In genomic region chr3:161823910-161824309, GRCh38 we compare ENCODE assay signal across 21 cellular contexts.
DNase-seq lines count a peak whose midpoint lies in the region; ATAC-seq, FAIRE-seq and TF ChIP-seq lines count a peak whose summit lies in the region.
"Had no signal": no experiment of that assay in that cellular context is flagged by ENCODE, and none has a peak within 500 bp of the region (broad histone marks: within the 10 kb centered on the region; RNA-seq: fewer than 3 reads in every experiment).

No MANE protein-coding gene starts in this region.

- dilution Hi-C loops in IMR-90 (cut with HindIII; ENCODE audit: low sequenced_read_pairs, unreplicated experiment), result no loop called here

- TF ChIP-seq RAD21 in HepG2 (CRISPR knock-in tag; IDR thresholded peaks at IDR 0.05), result no peak
- no peak for TF ChIP-seq RAD21 in IMR-90 (IDR thresholded peaks at IDR 0.05; ENCODE audit: low read length)
- no peak for TF ChIP-seq RAD21 in H1 (IDR thresholded peaks at IDR 0.05 in 1 of 2, conservative IDR thresholded peaks at IDR 0.05 in 1 of 2; ENCODE audit: low read depth in 2 of 2, low read length in 2 of 2)

- H4K91ac ChIP-seq in IMR-90 (ENCODE audit: insufficient read depth, low read depth, low read length) (no peak overlapping the region), H1 (replicated peaks; ENCODE audit: insufficient read length, low read length) (no peak overlapping the region)

- H2BK5ac ChIP-seq in IMR-90 (ENCODE audit: low read depth, low read length, poor library complexity, severe bottlenecking), result no peak overlapping the region
- H2BK5ac ChIP-seq in H1 (ENCODE audit: low read depth, low read length), result no peak overlapping the region

- H3K4ac ChIP-seq in IMR-90 (ENCODE audit: low read depth, low read length) (no peak overlapping the region), H1 (replicated peaks; ENCODE audit: insufficient read length, low read depth, low read length) (no peak overlapping the region)

- POLR2A ChIA-PET in HepG2 (lab: Yijun Ruan, JAX) (no interaction called here), IMR-90 (lab: Charles Lee; ENCODE audit: unreplicated experiment) (no interaction called here), H1 (lab: Charles Lee; ENCODE audit: partially characterized antibody) (no interaction called here)

- WGBS in HepG2 (ENCODE audit: low lambda C conversion rate), result 12% methylated on average over 3 of the region's 3 CpGs
- WGBS in right lobe of liver (ENCODE audit: insufficient coverage, low coverage, low lambda C conversion rate, missing lambda C conversion rate), result 78% methylated on average over 3 of the region's 3 CpGs
- no CpG with 5 or more reads among the region's 3 CpGs for WGBS in IMR-90 (ENCODE audit: extremely low coverage in 2 of 2, insufficient read length in 1 of 2), 2 experiments
- 87% methylated on average over 3 of the region's 3 CpGs; no CpG with 5 or more reads in 1 of the 2 experiments for WGBS in H1 (ENCODE audit: extremely low coverage in 1 of 2, insufficient coverage in 1 of 2, insufficient read length in 1 of 2, insufficient replicate concordance in 2 of 2, low coverage in 1 of 2, low lambda C conversion rate in 2 of 2, missing lambda C conversion rate in 1 of 2), 2 experiments

- no peaks in the 10 kb centered on the region for H3K79me2 ChIP-seq in HepG2 (ENCODE audit: insufficient read depth, low read length)
- H3K79me2 ChIP-seq in H1 (ENCODE audit: control insufficient read depth in 1 of 2, insufficient read depth in 2 of 2, low read length in 2 of 2), result no peaks in the 10 kb centered on the region

- no peaks in the 10 kb centered on the region for H3K9me3 Mint-ChIP-seq in activated naive CD4-positive, alpha-beta T cell treated with anti-CD3 and anti-CD28 coated beads, Interleukin-2, amount 10 ng/mL, durations not matched to agents 7 days and 5 days

- H3K9ac ChIP-seq in HepG2 (ENCODE audit: insufficient read depth, low read depth, low read length), result no peak overlapping the region
- no peak overlapping the region for H3K9ac ChIP-seq in IMR-90 (ENCODE audit: low read depth, low read length)
- H3K9ac ChIP-seq in H1 (replicated peaks in 1 of 4; ENCODE audit: extremely low read depth in 1 of 4, low read depth in 3 of 4, low read length in 3 of 4), result no peak overlapping the region
- H3K9ac ChIP-seq: BLaER1 had no signal

- no peak for ATAC-seq in HepG2
- no peak for ATAC-seq in right lobe of liver
- no peak for ATAC-seq in IMR-90 (ENCODE audit: low read depth)
- ATAC-seq in esophagus mucosa, result no peak

- H3K36me3 Mint-ChIP-seq in activated naive CD4-positive, alpha-beta T cell treated with anti-CD3 and anti-CD28 coated beads, Interleukin-2, amount 10 ng/mL, durations not matched to agents 7 days and 5 days, result no peaks in the 10 kb centered on the region
- H3K36me3 Mint-ChIP-seq: CD14-positive monocyte; CD4-positive, alpha-beta memory T cell; CD4-positive, CD25-positive, alpha-beta regulatory T cell; CD8-positive, alpha-beta memory T cell had no signal

- no peaks in the 10 kb centered on the region for H3K4me1 ChIP-seq in HepG2 (ENCODE audit: insufficient read depth, low read length)
- peaks cover 0 to 13% (median 0%) of the 10 kb centered on the region in 4 donors for H3K4me1 ChIP-seq in right lobe of liver
- H3K4me1 ChIP-seq in IMR-90 (ENCODE audit: control insufficient read depth, insufficient read depth, low read length), result no peaks in the 10 kb centered on the region
- H3K4me1 ChIP-seq in H1 (replicated peaks in 1 of 4; ENCODE audit: control insufficient read depth in 3 of 4, insufficient read depth in 4 of 4, low read length in 3 of 4), result no peaks in the 10 kb centered on the region
- H3K4me1 ChIP-seq: BE2C had no signal

- no peaks in the 10 kb centered on the region; a peak in 1 of 5 replicates for H3K27me3 ChIP-seq in HepG2 (ENCODE audit: control insufficient read depth in 1 of 2, insufficient read depth in 2 of 2, low read length in 2 of 2)
- no peaks in the 10 kb centered on the region for H3K27me3 ChIP-seq in right lobe of liver
- H3K27me3 ChIP-seq in IMR-90 (ENCODE audit: control insufficient read depth, insufficient read depth, low read length), result no peaks in the 10 kb centered on the region
- H3K27me3 ChIP-seq in H1 (replicated peaks in 1 of 4; ENCODE audit: control insufficient read depth in 3 of 4, extremely low read depth in 1 of 4, insufficient read depth in 3 of 4, low read length in 3 of 4), result no peaks in the 10 kb centered on the region
- H3K27me3 ChIP-seq: BE2C, BLaER1 had no signal

- CTCF ChIA-PET in HepG2 (lab: Yijun Ruan, JAX; ENCODE audit: low intra/inter-chr PET ratio, low total read pairs), result no interaction called here
- CTCF ChIA-PET in IMR-90 (lab: Yijun Ruan, JAX), result no interaction called here
- CTCF ChIA-PET in H1 (lab: Charles Lee; ENCODE audit: partially characterized antibody), result no interaction called here
- CTCF ChIA-PET in activated naive CD4-positive, alpha-beta T cell treated with anti-CD3 and anti-CD28 coated beads, Interleukin-2, amount 10 ng/mL, durations not matched to agents 7 days and 5 days (lab: Charles Lee), result no interaction called here

- H3K27ac Mint-ChIP-seq in activated naive CD4-positive, alpha-beta T cell treated with anti-CD3 and anti-CD28 coated beads, Interleukin-2, amount 10 ng/mL, durations not matched to agents 7 days and 5 days, result no peak overlapping the region
- H3K27ac Mint-ChIP-seq: CD14-positive monocyte; CD4-positive, alpha-beta memory T cell; CD4-positive, CD25-positive, alpha-beta regulatory T cell; CD8-positive, alpha-beta memory T cell had no signal

- H3K23ac ChIP-seq in IMR-90 (ENCODE audit: low read depth, low read length) (no peak overlapping the region), H1 (ENCODE audit: insufficient read length) (no peak overlapping the region)

- TF ChIP-seq EP300 in HepG2 (IDR thresholded peaks at IDR 0.05; ENCODE audit: low read depth in 2 of 2, low read length in 2 of 2) (no peak), HepG2 (CRISPR knock-in tag; IDR thresholded peaks at IDR 0.05; ENCODE audit: borderline replicate concordance) (no peak), H1 (IDR thresholded peaks at IDR 0.05; ENCODE audit: borderline replicate concordance in 1 of 2, low read depth in 2 of 2, low read length in 2 of 2) (no peak)

- in situ Hi-C loops in HepG2 (cut with HindIII; ENCODE audit: extremely low pct_ligation_motif_present, low pct_unique_long_range_greater_than_20kb) (no loop called here), IMR-90 (cut with MboI; ENCODE audit: low sequenced_read_pairs) (no loop called here)

- H3K27ac ChIP-seq in HepG2 (ENCODE audit: extremely low read length, insufficient read depth, low read length) (no peak overlapping the region), right lobe of liver (no peak overlapping the region), IMR-90 (ENCODE audit: insufficient read depth, low read length) (no peak overlapping the region), H1 (ENCODE audit: low read depth, low read length) (no peak overlapping the region)
- H3K27ac ChIP-seq: 22Rv1, BLaER1 had no signal

- H2BK20ac ChIP-seq in IMR-90 (ENCODE audit: low read depth, low read length) (no peak overlapping the region), H1 (ENCODE audit: low read length) (no peak overlapping the region)

- H4K20me1 ChIP-seq in HepG2 (ENCODE audit: insufficient read depth, low read length), result no peaks in the 10 kb centered on the region
- H4K20me1 ChIP-seq in IMR-90 (ENCODE audit: insufficient read depth, low read length), result no peaks in the 10 kb centered on the region
- no peaks in the 10 kb centered on the region for H4K20me1 ChIP-seq in H1 (replicated peaks in 1 of 2; ENCODE audit: control insufficient read depth in 1 of 2, insufficient read depth in 2 of 2, low read length in 2 of 2)
- H4K20me1 ChIP-seq: BLaER1 had no signal

- no peak overlapping the region for H4K8ac ChIP-seq in IMR-90 (ENCODE audit: low read depth in 2 of 2, low read length in 2 of 2)
- no peak overlapping the region for H4K8ac ChIP-seq in H1 (ENCODE audit: extremely low read depth, insufficient read depth, low read length)

- H3K14ac ChIP-seq in IMR-90 (replicated peaks; ENCODE audit: low read depth, low read length) (no peak overlapping the region), H1 (ENCODE audit: insufficient read length) (no peak overlapping the region)

- H3K56ac ChIP-seq in IMR-90 (ENCODE audit: extremely low read depth, insufficient read depth, low read length) (no peak overlapping the region), H1 (replicated peaks; ENCODE audit: insufficient read length, low read depth, low read length) (no peak overlapping the region)

- H2AK5ac ChIP-seq in IMR-90 (ENCODE audit: low read depth, low read length) (no peak overlapping the region), H1 (ENCODE audit: low read depth, low read length) (no peak overlapping the region)

- no peak overlapping the region for H2BK12ac ChIP-seq in H1 (ENCODE audit: low read depth, low read length)

- no peaks in the 10 kb centered on the region for H3K27me3 Mint-ChIP-seq in activated naive CD4-positive, alpha-beta T cell treated with anti-CD3 and anti-CD28 coated beads, Interleukin-2, amount 10 ng/mL, durations not matched to agents 7 days and 5 days
- H3K27me3 Mint-ChIP-seq: CD4-positive, alpha-beta memory T cell; CD4-positive, CD25-positive, alpha-beta regulatory T cell; CD8-positive, alpha-beta memory T cell had no signal

- TF ChIP-seq CTCF in HepG2 (CRISPR knock-in tag; IDR thresholded peaks at IDR 0.05) (no peak), right lobe of liver (IDR thresholded peaks at IDR 0.05) (no peak), IMR-90 (conservative IDR thresholded peaks at IDR 0.05; ENCODE audit: low read depth, low read length) (no peak), H1 (IDR thresholded peaks at IDR 0.05; ENCODE audit: control extremely low read depth in 1 of 3, insufficient read depth in 1 of 3, low read depth in 1 of 3, low read length in 3 of 3) (no peak)

- H3K18ac ChIP-seq in IMR-90 (ENCODE audit: low read depth, low read length) (no peak overlapping the region), H1 (ENCODE audit: extremely low read depth, low read length) (no peak overlapping the region)

- H2BK15ac ChIP-seq in IMR-90 (ENCODE audit: low read depth, low read length) (no peak overlapping the region), H1 (ENCODE audit: low read length) (no peak overlapping the region)

- H3K36me3 ChIP-seq in HepG2 (replicated peaks in 1 of 2; ENCODE audit: control insufficient read depth in 1 of 2, insufficient read depth in 2 of 2, low read length in 2 of 2) (no peaks in the 10 kb centered on the region), right lobe of liver (no peaks in the 10 kb centered on the region), IMR-90 (ENCODE audit: control insufficient read depth, insufficient read depth, low read length) (no peaks in the 10 kb centered on the region), H1 (ENCODE audit: control insufficient read depth in 2 of 4, insufficient read depth in 4 of 4, low read length in 3 of 4) (no peaks in the 10 kb centered on the region)
- H3K36me3 ChIP-seq: BE2C, BLaER1 had no signal

- FAIRE-seq in HepG2 (lab: Jason Lieb, UNC) (no peak), H1 (lab: Jason Lieb, UNC) (no peak)
- FAIRE-seq: G401.6, GM12891, GM19239 had no signal

- no peak overlapping the region for H3K4me3 Mint-ChIP-seq in activated naive CD4-positive, alpha-beta T cell treated with anti-CD3 and anti-CD28 coated beads, Interleukin-2, amount 10 ng/mL, durations not matched to agents 7 days and 5 days
- H3K4me3 Mint-ChIP-seq: CD14-positive monocyte; CD4-positive, alpha-beta memory T cell; CD4-positive, CD25-positive, alpha-beta regulatory T cell; CD8-positive, alpha-beta memory T cell had no signal

- H3K9me1 ChIP-seq in IMR-90 (ENCODE audit: insufficient read depth, low read length), result no peaks in the 10 kb centered on the region

- no peaks in the 10 kb centered on the region; the same call in 1 of the 2 replicates for H3K23me2 ChIP-seq in H1 (ENCODE audit: low read depth, low read length)

- no peaks in the 10 kb centered on the region for H3K4me1 Mint-ChIP-seq in activated naive CD4-positive, alpha-beta T cell treated with anti-CD3 and anti-CD28 coated beads, Interleukin-2, amount 10 ng/mL, durations not matched to agents 7 days and 5 days
- H3K4me1 Mint-ChIP-seq: CD14-positive monocyte; CD4-positive, alpha-beta memory T cell; CD4-positive, CD25-positive, alpha-beta regulatory T cell; CD8-positive, alpha-beta memory T cell had no signal

- H4K5ac ChIP-seq in IMR-90 (ENCODE audit: low read depth, low read length) (no peak overlapping the region), H1 (ENCODE audit: insufficient read length, low read depth, low read length) (no peak overlapping the region)

- intact Hi-C loops in HepG2 (cut with micrococcal nuclease; ENCODE audit: unreplicated experiment) (no loop called here), right lobe of liver (cut with DNase I) (no loop called here), IMR-90 (cut with micrococcal nuclease) (no loop called here)

- no peak for TF ChIP-seq POLR2A in HepG2 (IDR thresholded peaks at IDR 0.05; ENCODE audit: insufficient read depth in 1 of 2, low read depth in 2 of 2, low read length in 2 of 2)
- no peak for TF ChIP-seq POLR2A in right lobe of liver (IDR thresholded peaks at IDR 0.05)
- no peak for TF ChIP-seq POLR2A in IMR-90 (IDR thresholded peaks at IDR 0.05; ENCODE audit: low read depth, low read length)
- no peak for TF ChIP-seq POLR2A in H1 (IDR thresholded peaks at IDR 0.05; ENCODE audit: control extremely low read depth in 1 of 2, low read depth in 2 of 2, low read length in 2 of 2)

- no peak overlapping the region for H3K4me3 ChIP-seq in HepG2 (replicated peaks in 1 of 3; ENCODE audit: insufficient read depth in 1 of 3, low read depth in 2 of 3, low read length in 3 of 3)
- H3K4me3 ChIP-seq in right lobe of liver, result no peak overlapping the region
- no peak overlapping the region for H3K4me3 ChIP-seq in IMR-90 (ENCODE audit: insufficient read depth, low read depth, low read length)
- H3K4me3 ChIP-seq in H1 (ENCODE audit: extremely low read depth in 1 of 4, insufficient read depth in 2 of 4, low read depth in 3 of 4, low read length in 4 of 4), result no peak overlapping the region
- H3K4me3 ChIP-seq: BLaER1 had no signal

- H3K9me3 ChIP-seq in HepG2 (ENCODE audit: low read length), result no peaks in the 10 kb centered on the region
- H3K9me3 ChIP-seq in right lobe of liver, result no peaks in the 10 kb centered on the region
- no peaks in the 10 kb centered on the region for H3K9me3 ChIP-seq in IMR-90 (ENCODE audit: control insufficient read depth, insufficient read depth, low read length)
- H3K9me3 ChIP-seq in H1 (ENCODE audit: insufficient read depth in 2 of 2, low read depth in 1 of 2, low read length in 1 of 2), result no peaks in the 10 kb centered on the region
- H3K9me3 ChIP-seq: BE2C, BLaER1 had no signal

- BruUV-seq in HepG2 (replicated peaks; lab: Mats Ljungman, UMichigan) (no TSS peak), IMR-90 (replicated peaks; lab: Mats Ljungman, UMichigan) (no TSS peak)

- no peak overlapping the region for H2AFZ ChIP-seq in HepG2 (ENCODE audit: low read length)
- H2AFZ ChIP-seq in IMR-90 (replicated peaks; ENCODE audit: low read length, poor library complexity), result no peak overlapping the region
- H2AFZ ChIP-seq in H1 (ENCODE audit: low read length), result peak overlapping the region; percentile 30; the same call in 1 of the 2 replicates

- H2BK120ac ChIP-seq in IMR-90 (ENCODE audit: low read depth, low read length) (no peak overlapping the region), H1 (replicated peaks; ENCODE audit: low read depth, low read length) (no peak overlapping the region)

- no peak overlapping the region for H2AK9ac ChIP-seq in IMR-90 (replicated peaks; ENCODE audit: low read depth, low read length, poor library complexity)

- H3K79me1 ChIP-seq in IMR-90 (ENCODE audit: low read depth in 1 of 2, low read length in 2 of 2) (no peaks in the 10 kb centered on the region), H1 (ENCODE audit: low read depth, low read length) (no peaks in the 10 kb centered on the region)

- DNase-seq in HepG2 (ENCODE audit: low spot score) (no peak), right lobe of liver (no peak), IMR-90 (no peak), H1 (ENCODE audit: low read depth in 1 of 2, low spot score in 2 of 2) (no peak)
- no peak for DNase-seq in activated naive CD4-positive, alpha-beta T cell treated with anti-CD3 and anti-CD28 coated beads, Interleukin-2, amount 10 ng/mL, durations not matched to agents 7 days and 5 days
- DNase-seq: ACHN; BE2C; C1 segment of cervical spinal cord; CD4-positive, alpha-beta memory T cell; CD4-positive, CD25-positive, alpha-beta regulatory T cell; CD8-positive, alpha-beta memory T cell; COR-L47; DMS79 treated with DMSO at 0.1 percent for 48 hours; GF-D8 had no signal

- no peak overlapping the region for H3K4me2 ChIP-seq in HepG2 (ENCODE audit: low read depth, low read length)
- no peak overlapping the region for H3K4me2 ChIP-seq in IMR-90 (ENCODE audit: low read depth, low read length)
- H3K4me2 ChIP-seq in H1 (ENCODE audit: insufficient read depth in 1 of 2, low read depth in 2 of 2, low read length in 2 of 2), result no peak overlapping the region
- H3K4me2 ChIP-seq: BLaER1 had no signal

Comparison
In these comparisons a context has a peak if more than half of its experiments do, and no peak if none do; other contexts are left out.
1. Of the 41 proteins assayed by ChIP-seq in both HepG2 and H1: peak only in HepG2: none; only in H1: none; in both: MAFK; in neither: 40.